Comparison of ENCODE assay signal across 15 cellular contexts in the genomic region with DNA sequence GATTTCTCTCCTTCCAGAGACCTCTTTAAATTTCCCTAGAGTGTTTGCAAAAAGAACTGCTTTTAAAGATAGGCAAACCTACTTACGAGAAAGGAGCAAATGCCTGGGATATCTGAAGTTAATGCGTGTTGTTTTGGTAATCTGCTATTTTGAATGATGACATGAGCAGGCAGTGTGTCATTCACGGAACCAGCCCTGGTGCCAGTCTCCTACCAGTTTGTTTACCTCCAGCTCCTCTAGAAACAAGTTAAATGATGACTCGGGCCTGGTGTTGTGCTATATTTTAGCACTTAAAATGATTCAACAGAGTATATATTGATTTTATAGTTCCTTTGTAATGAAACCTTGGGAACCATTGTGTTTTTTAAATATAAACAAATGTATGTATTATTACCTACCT. TPM values are rescaled to one million over a fixed set of nuclear protein-coding genes. Genes with fewer than 3 reads are reported as not detected.
DNase-seq lines count a peak whose midpoint lies in the region; ATAC-seq and TF ChIP-seq lines count a peak whose summit lies in the region.
"Had no signal": no experiment of that assay in that cellular context is flagged by ENCODE, and none has a peak within 500 bp of the region (broad histone marks: within the 10 kb centered on the region; RNA-seq: fewer than 3 reads in every experiment).

No MANE protein-coding gene starts in this region.

- no peak overlapping the region for H3K4me3 ChIP-seq in fibroblast of lung (replicated peaks in 1 of 4; ENCODE audit: control extremely low read depth in 1 of 4, insufficient read depth in 1 of 4, low read depth in 3 of 4, low read length in 4 of 4)
- no peak overlapping the region for H3K4me3 ChIP-seq in CD4-positive, alpha-beta memory T cell (ENCODE audit: low read length in 2 of 2)
- H3K4me3 ChIP-seq: neural progenitor cell, testis had no signal

- H3K9me3 ChIP-seq in fibroblast of lung (ENCODE audit: control insufficient read depth, insufficient read depth, low read depth, low read length): no peaks in the 10 kb centered on the region
- H3K9me3 ChIP-seq in CD4-positive, alpha-beta memory T cell (ENCODE audit: control insufficient read depth in 1 of 2, low read length in 2 of 2): no peaks in the 10 kb centered on the region
- H3K9me3 ChIP-seq: testis had no signal

- no peak overlapping the region for H3K27ac ChIP-seq in fibroblast of lung (ENCODE audit: insufficient read depth, low read length)
- no peak overlapping the region for H3K27ac ChIP-seq in CD4-positive, alpha-beta memory T cell (ENCODE audit: low read depth, low read length)
- H3K27ac ChIP-seq: HL-60, neural progenitor cell, testis had no signal

- H3K27ac Mint-ChIP-seq in CD4-positive, alpha-beta memory T cell: no peak overlapping the region
- H3K27ac Mint-ChIP-seq: activated T-cell treated with anti-CD3 and anti-CD28 coated beads, Interleukin-2, amount 50 U/mL, for 24 hours; CD14-positive monocyte; neural progenitor cell had no signal

- no peaks in the 10 kb centered on the region for H3K4me1 ChIP-seq in fibroblast of lung (ENCODE audit: control insufficient read depth, extremely low read depth, insufficient read depth, low read length)
- no peaks in the 10 kb centered on the region for H3K4me1 ChIP-seq in CD4-positive, alpha-beta memory T cell (ENCODE audit: insufficient read depth, low read length)
- H3K4me1 ChIP-seq: testis had no signal

- no peaks in the 10 kb centered on the region for H3K4me1 Mint-ChIP-seq in CD4-positive, alpha-beta memory T cell

- no peaks in the 10 kb centered on the region for H3K27me3 ChIP-seq in fibroblast of lung (ENCODE audit: control insufficient read depth, insufficient read depth, low read length)
- no peaks in the 10 kb centered on the region for H3K27me3 ChIP-seq in CD4-positive, alpha-beta memory T cell (ENCODE audit: insufficient read depth, low read length)
- H3K27me3 ChIP-seq: neural progenitor cell, testis had no signal

- ATAC-seq in omental fat pad (ENCODE audit: low FRiP score): peak; percentile 71
- ATAC-seq in HG03280 (IDR thresholded peaks at IDR 0.05; ENCODE audit: unreplicated experiment): no peak

- DNase-seq in COLO668 (lab: John Stamatoyannopoulos, UW; ENCODE audit: unreplicated experiment) (peak; percentile 19), RKO (ENCODE audit: low spot score) (peak; percentile 3), fibroblast of lung (ENCODE audit: low read depth in 2 of 2) (peak; percentile 55 to 69), omental fat pad (ENCODE audit: low spot score) (no peak), NCI-H446 treated with DMSO at 0.1 percent for 48 hours (lab: John Stamatoyannopoulos, UW) (no peak), mesenteric fat pad (ENCODE audit: low spot score) (no peak)
- no peak for DNase-seq in CD4-positive, alpha-beta memory T cell
- DNase-seq: activated T-cell treated with anti-CD3 and anti-CD28 coated beads, Interleukin-2, amount 50 U/mL, for 24 hours; NCI-H1105 treated with DMSO at 0.1 percent for 48 hours; stimulated activated CD4-positive, alpha-beta T cell treated with anti-CD3 and anti-CD28 coated beads, Interleukin-4, amount 100 ng/mL, for 24 hours; testis had no signal

- intact Hi-C loops in CD4-positive, alpha-beta memory T cell (cut with micrococcal nuclease): no loop called here

- H3K4me3 Mint-ChIP-seq in CD4-positive, alpha-beta memory T cell: no peak overlapping the region
- H3K4me3 Mint-ChIP-seq: activated T-cell treated with anti-CD3 and anti-CD28 coated beads, Interleukin-2, amount 50 U/mL, for 24 hours; CD14-positive monocyte; neural progenitor cell had no signal

- CTCF ChIA-PET in CD4-positive, alpha-beta memory T cell (lab: Charles Lee; ENCODE audit: partially characterized antibody): no interaction called here

- no peaks in the 10 kb centered on the region for H3K36me3 ChIP-seq in fibroblast of lung (ENCODE audit: control insufficient read depth, insufficient read depth, low read length)
- no peaks in the 10 kb centered on the region for H3K36me3 ChIP-seq in CD4-positive, alpha-beta memory T cell (ENCODE audit: insufficient read depth, low read length)
- H3K36me3 ChIP-seq: neural progenitor cell had no signal

- no peak overlapping the region for H3K9ac ChIP-seq in fibroblast of lung (ENCODE audit: insufficient read depth, low read length)
- H3K9ac ChIP-seq: neural progenitor cell had no signal

- TF ChIP-seq CTCF in fibroblast of lung (conservative IDR thresholded peaks at IDR 0.05 in 1 of 2, IDR thresholded peaks at IDR 0.05 in 1 of 2; ENCODE audit: low read depth in 1 of 2, low read length in 2 of 2) (no peak), omental fat pad (IDR thresholded peaks at IDR 0.05) (no peak)

- H2AFZ ChIP-seq in fibroblast of lung (ENCODE audit: low read length): no peak overlapping the region
- H2AFZ ChIP-seq: neural progenitor cell had no signal

- H3K36me3 Mint-ChIP-seq in CD4-positive, alpha-beta memory T cell: no peaks in the 10 kb centered on the region
- H3K36me3 Mint-ChIP-seq: CD14-positive monocyte, neural progenitor cell had no signal

- H3K27me3 Mint-ChIP-seq in CD4-positive, alpha-beta memory T cell: peaks cover 19 to 21% of the 10 kb centered on the region in 2 donors

- peaks cover 0 to 2% (median 0%) of the 10 kb centered on the region in 8 donors for H3K9me3 Mint-ChIP-seq in CD4-positive, alpha-beta memory T cell
- H3K9me3 Mint-ChIP-seq: activated T-cell treated with anti-CD3 and anti-CD28 coated beads, Interleukin-2, amount 50 U/mL, for 24 hours; neural progenitor cell had no signal

- POLR2A ChIA-PET in CD4-positive, alpha-beta memory T cell (lab: Charles Lee; ENCODE audit: partially characterized antibody): no interaction called here

- no peaks in the 10 kb centered on the region for H3K79me2 ChIP-seq in fibroblast of lung (ENCODE audit: control insufficient read depth, insufficient read depth, low read length)

- H4K20me1 ChIP-seq in fibroblast of lung (ENCODE audit: control insufficient read depth, extremely low read depth, insufficient read depth, low read length): no peaks in the 10 kb centered on the region

- no peak overlapping the region for H3K4me2 ChIP-seq in fibroblast of lung (ENCODE audit: extremely low read depth, insufficient read depth, low read length)
- H3K4me2 ChIP-seq: neural progenitor cell had no signal

RNA-seq across cellular contexts. Expression of gene MAP3K4, which starts 41.1 kb away (rescaled TPM):
- 35.2 and 44.4 TPM in 2 replicates for total RNA-seq in fibroblast of lung
- polyA plus RNA-seq in fibroblast of lung: 9.1 and 12.7 TPM in 2 replicates
- 8.4 and 10.7 TPM in 2 replicates for polyA plus RNA-seq in fibroblast of lung (2012)
- 9.0 and 9.2 TPM in 2 replicates for polyA minus RNA-seq in fibroblast of lung (ENCODE audit: low replicate concordance)
- total RNA-seq in omental fat pad: 10 to 100 TPM; 18.9 to 33.6 (median 25.0) TPM
- total RNA-seq in CD4-positive, alpha-beta memory T cell: 10 to 100 TPM; 78.0 to 90.1 TPM
- 10 to 100 TPM in 1 of 2 donors, 1 to 10 TPM in 1; 5.7 to 30.8 TPM for polyA plus RNA-seq in CD4-positive, alpha-beta memory T cell
- total RNA-seq in mesenteric fat pad: 49.4 TPM

Comparison
In these comparisons a context has a peak if more than half of its experiments do, and no peak if none do; other contexts are left out.
1. DNase-seq: peak in COLO668 (single experiment), RKO (single experiment) and fibroblast of lung (2 of 2); none in omental fat pad (single experiment), NCI-H446 treated with DMSO at 0.1 percent for 48 hours (single experiment), CD4-positive, alpha-beta memory T cell (0 of 5) and mesenteric fat pad (single experiment).